Comparison of ENCODE assay signal across 26 cellular contexts in genomic region chr10:88149906-88150305, GRCh38.
DNase-seq lines count a peak whose midpoint lies in the region; ATAC-seq, FAIRE-seq and TF ChIP-seq lines count a peak whose summit lies in the region.
"Had no signal": no experiment of that assay in that cellular context is flagged by ENCODE, and none has a peak within 500 bp of the region (broad histone marks: within the 10 kb centered on the region; RNA-seq: fewer than 3 reads in every experiment).

No MANE protein-coding gene starts in this region.

- dilution Hi-C loops in endothelial cell of umbilical vein (cut with MboI; ENCODE audit: extremely low pct_ligation_motif_present, low sequenced_read_pairs), result no loop called here

- H3K9me1 ChIP-seq in endothelial cell of umbilical vein (replicated peaks; ENCODE audit: control insufficient read depth, extremely low read depth, insufficient read depth, low read length), result no peaks in the 10 kb centered on the region

- H3K27me3 ChIP-seq in MG63 (no peaks in the 10 kb centered on the region), endothelial cell of umbilical vein (ENCODE audit: control insufficient read depth in 2 of 2, insufficient read depth in 2 of 2, low read length in 2 of 2) (no peaks in the 10 kb centered on the region), gastrocnemius medialis (no peaks in the 10 kb centered on the region)
- H3K27me3 ChIP-seq: body of pancreas, heart left ventricle, Peyer's patch, testis had no signal

- no peaks in the 10 kb centered on the region for H4K20me1 ChIP-seq in endothelial cell of umbilical vein (replicated peaks; ENCODE audit: control insufficient read depth, extremely low read depth, insufficient read depth, low read length)

- H3K27ac ChIP-seq in endothelial cell of umbilical vein (ENCODE audit: insufficient read depth, low read depth, low read length) (no peak overlapping the region), gastrocnemius medialis (peak overlapping the region in 3 of 4 donors; percentile 50 to 72 (median 59))
- H3K27ac ChIP-seq: body of pancreas, Peyer's patch, prostate gland, testis had no signal

- H3K4me3 ChIP-seq in MG63 (no peak overlapping the region), endothelial cell of umbilical vein (replicated peaks in 1 of 3; ENCODE audit: insufficient read depth in 1 of 3, low read depth in 1 of 3, low read length in 3 of 3) (no peak overlapping the region), gastrocnemius medialis (no peak overlapping the region)
- H3K4me3 ChIP-seq: body of pancreas, GM12878, heart left ventricle, Peyer's patch, prostate gland, testis had no signal

- no peaks in the 10 kb centered on the region for H3K9me3 ChIP-seq in MG63
- H3K9me3 ChIP-seq in endothelial cell of umbilical vein (replicated peaks; ENCODE audit: control insufficient read depth, insufficient read depth, low read length), result no peaks in the 10 kb centered on the region
- no peaks in the 10 kb centered on the region for H3K9me3 ChIP-seq in gastrocnemius medialis
- H3K9me3 ChIP-seq: body of pancreas, heart left ventricle, Peyer's patch, prostate gland, testis had no signal

- H3K4me1 ChIP-seq in endothelial cell of umbilical vein (ENCODE audit: control insufficient read depth, extremely low read depth, insufficient read depth, low read length) (peaks cover 16% of the 10 kb centered on the region), gastrocnemius medialis (peaks cover 0 to 17% of the 10 kb centered on the region in 2 donors)
- H3K4me1 ChIP-seq: Peyer's patch, prostate gland had no signal

- no peaks in the 10 kb centered on the region for H3K79me2 ChIP-seq in endothelial cell of umbilical vein (ENCODE audit: control insufficient read depth, insufficient read depth, low read length)

- intact Hi-C loops in endothelial cell of umbilical vein (cut with micrococcal nuclease) (loop anchor here (5.0 to 10.0 kb wide), 2 partner anchors 735 to 782 kb away; partner anchors contain the start of gene STAMBPL1), gastrocnemius medialis (cut with DNase I; ENCODE audit: low total_unique reads) (no loop called here)

- no peak for TF ChIP-seq POLR2A in endothelial cell of umbilical vein (IDR thresholded peaks at IDR 0.05; ENCODE audit: low read depth, low read length)
- TF ChIP-seq POLR2A in gastrocnemius medialis (IDR thresholded peaks at IDR 0.05), result no peak

- H3K4me2 ChIP-seq in endothelial cell of umbilical vein (ENCODE audit: insufficient read depth, low read length), result no peak overlapping the region

- H2AFZ ChIP-seq in endothelial cell of umbilical vein (ENCODE audit: low read depth, low read length), result peak overlapping the region; percentile 63

- FAIRE-seq in endothelial cell of umbilical vein (lab: Jason Lieb, UNC), result no peak
- FAIRE-seq: GM12878 had no signal

- TF ChIP-seq CTCF in endothelial cell of umbilical vein (IDR thresholded peaks at IDR 0.05; ENCODE audit: extremely low read depth in 1 of 2, insufficient read depth in 1 of 2, low read depth in 1 of 2, low read length in 2 of 2), result no peak
- TF ChIP-seq CTCF in gastrocnemius medialis (IDR thresholded peaks at IDR 0.05 in 4 of 5, conservative IDR thresholded peaks at IDR 0.05 in 1 of 5), result no peak

- DNase-seq in EH (ENCODE audit: low read depth), result peak; percentile 61
- DNase-seq in MG63, result peak; percentile 52
- no peak for DNase-seq in endothelial cell of umbilical vein (ENCODE audit: low read depth, low spot score)
- DNase-seq in gastrocnemius medialis, result no peak
- DNase-seq in pons (ENCODE audit: low spot score), result no peak
- DNase-seq: activated CD4-positive, alpha-beta T cell treated with anti-CD3 and anti-CD28 coated beads, Interleukin-2, amount 50 U/mL, for 48 hours; activated CD8-positive, alpha-beta memory T cell treated with anti-CD3 and anti-CD28 coated beads, Interleukin-2, amount 50 U/mL, for 48 hours; activated naive CD8-positive, alpha-beta T cell treated with anti-CD3 and anti-CD28 coated beads, Interleukin-2, amount 10 ng/mL, durations not matched to agents 7 days and 5 days; body of pancreas; CD8-positive, alpha-beta memory T cell; effector memory CD4-positive, alpha-beta T cell; heart left ventricle; left colon; midbrain; NCI-H1417; NCI-H2107; NCI-H510A treated with DMSO at 0.1 percent for 48 hours; Peyer's patch; stimulated activated CD4-positive, alpha-beta T cell treated with anti-CD3 and anti-CD28 coated beads, Interleukin-4, amount 100 ng/mL, for 1 hour; stimulated activated naive CD4-positive, alpha-beta T cell; testis had no signal

- no peaks in the 10 kb centered on the region for H3K36me3 ChIP-seq in MG63
- H3K36me3 ChIP-seq in endothelial cell of umbilical vein (ENCODE audit: control insufficient read depth in 2 of 2, extremely low read depth in 1 of 2, insufficient read depth in 2 of 2, low read length in 2 of 2), result no peaks in the 10 kb centered on the region
- H3K36me3 ChIP-seq in gastrocnemius medialis, result no peaks in the 10 kb centered on the region
- H3K36me3 ChIP-seq: heart left ventricle, Peyer's patch, prostate gland had no signal

- H3K9ac ChIP-seq in endothelial cell of umbilical vein (replicated peaks; ENCODE audit: extremely low read depth, insufficient read depth, low read length), result no peak overlapping the region

- in situ Hi-C loops in gastrocnemius medialis (cut with MboI; ENCODE audit: low sequenced_read_pairs in 4 of 4), result loop anchor here in 1 of 4 donors (25.0 kb wide), 1 partner anchor 412 kb away; no protein-coding TSS in a partner anchor

- no TSS peak for BruUV-seq in endothelial cell of umbilical vein (replicated peaks; lab: Mats Ljungman, UMichigan)

- ATAC-seq in gastrocnemius medialis, result no peak
- ATAC-seq in GM21423 (IDR thresholded peaks at IDR 0.05; ENCODE audit: unreplicated experiment), result no peak
- ATAC-seq in HG03139 (IDR thresholded peaks at IDR 0.05; ENCODE audit: unreplicated experiment), result no peak
- ATAC-seq in GM21528 (IDR thresholded peaks at IDR 0.05; ENCODE audit: low FRiP score, unreplicated experiment), result no peak
- ATAC-seq: body of pancreas, GM12878, heart left ventricle, left colon had no signal

- CTCF ChIA-PET in endothelial cell of umbilical vein (lab: Charles Lee), result no interaction called here

- POLR2A ChIA-PET in endothelial cell of umbilical vein (lab: Charles Lee), result no interaction called here

TF ChIP-seq in endothelial cell of umbilical vein, 7 proteins besides CTCF, POLR2A, EP300 and RAD21:
- TF ChIP-seq MAX (IDR thresholded peaks at IDR 0.05; ENCODE audit: insufficient read depth, insufficient read length) (no peak), EZH2 (IDR thresholded peaks at IDR 0.05; ENCODE audit: borderline replicate concordance, low read depth, low read length, severe bottlenecking) (no peak)

Comparison
In these comparisons a context has a peak if more than half of its experiments do, and no peak if none do; other contexts are left out.
1. DNase-seq: peak in EH (single experiment) and MG63 (single experiment); none in endothelial cell of umbilical vein (single experiment), gastrocnemius medialis (0 of 2) and pons (single experiment).